27 cellular contexts compared by ENCODE assay signal in the genomic region with DNA sequence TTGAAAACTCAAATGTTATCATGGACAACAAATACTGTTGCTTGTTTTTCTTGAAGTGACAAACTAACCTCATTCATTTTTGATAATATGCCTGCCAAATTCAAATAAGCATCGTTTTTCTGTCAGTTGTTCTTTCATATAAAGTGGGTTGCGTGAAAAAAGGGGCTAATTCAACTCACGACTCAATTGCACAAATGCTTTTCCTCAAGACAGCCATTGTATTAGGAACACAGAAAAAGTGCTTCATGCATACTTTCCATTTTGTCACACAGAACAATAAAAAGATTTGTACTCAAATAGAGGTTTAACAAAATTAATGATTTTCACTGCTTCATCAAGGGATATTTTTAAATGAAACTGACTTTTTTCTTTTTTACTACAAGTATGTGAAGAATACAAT.
"Had no signal": no experiment of that assay in that cellular context is flagged by ENCODE, and none has a peak within 500 bp of the region (broad histone marks: within the 10 kb centered on the region; RNA-seq: fewer than 3 reads in every experiment).

No MANE protein-coding gene starts in this region.

- ATAC-seq: effector memory CD8-positive, alpha-beta T cell; gastrocnemius medialis; heart right ventricle; naive thymus-derived CD4-positive, alpha-beta T cell; psoas muscle; right cardiac atrium; stimulated activated effector memory CD8-positive, alpha-beta T cell treated with anti-CD3 and anti-CD28 coated beads, Interleukin-12 subunit alpha, Interleukin-12 subunit beta, amount 100 ng/mL, for 72 hours had no signal

- H3K9me3 ChIP-seq: gastrocnemius medialis, testis had no signal

- H3K4me3 ChIP-seq: gastrocnemius medialis, heart right ventricle, lung, neural progenitor cell, psoas muscle, sigmoid colon, stomach, testis, tibial nerve, upper lobe of left lung had no signal

- H3K4me2 ChIP-seq: neural progenitor cell had no signal

- DNase-seq: cerebellar nuclear complex; cortex of kidney; effector memory CD8-positive, alpha-beta T cell; gastrocnemius medialis; heart right ventricle; islet precursor cell; kidney glomerular epithelial cell; naive thymus-derived CD4-positive, alpha-beta T cell; nucleus accumbens; posterior cingulate gyrus; psoas muscle; right cardiac atrium; sigmoid colon; stimulated activated CD4-positive, alpha-beta T cell treated with anti-CD3 and anti-CD28 coated beads, Interleukin-2, amount 100 ng/mL, for 24 hours; stimulated activated CD4-positive, alpha-beta T cell treated with anti-CD3 and anti-CD28 coated beads, Interleukin-4, amount 100 ng/mL, for 24 hours; stimulated activated naive CD4-positive, alpha-beta T cell treated with Interleukin-2 at 50 U/mL for 16 hours; stomach; testis; upper lobe of left lung had no signal

- FAIRE-seq: endometrium, urothelium cell line had no signal

- H3K27ac Mint-ChIP-seq: effector memory CD8-positive, alpha-beta T cell; mesothelial cell of epicardium; naive thymus-derived CD4-positive, alpha-beta T cell; nephron; neural progenitor cell; stimulated activated effector memory CD8-positive, alpha-beta T cell treated with anti-CD3 and anti-CD28 coated beads, Interleukin-12 subunit alpha, Interleukin-12 subunit beta, amount 100 ng/mL, for 72 hours had no signal

- H3K27ac ChIP-seq: gastrocnemius medialis, heart right ventricle, neural progenitor cell, psoas muscle, sigmoid colon, stomach, testis, tibial nerve, upper lobe of left lung had no signal

- H3K9ac ChIP-seq: neural progenitor cell had no signal

- H3K36me3 Mint-ChIP-seq: stimulated activated effector memory CD8-positive, alpha-beta T cell treated with anti-CD3 and anti-CD28 coated beads, Interleukin-12 subunit alpha, Interleukin-12 subunit beta, amount 100 ng/mL, for 72 hours had no signal

- H3K36me3 ChIP-seq: gastrocnemius medialis, neural progenitor cell, sigmoid colon, tibial nerve, upper lobe of left lung had no signal

- H3K27me3 ChIP-seq: gastrocnemius medialis, heart right ventricle, neural progenitor cell, sigmoid colon, stomach, testis, tibial nerve, upper lobe of left lung had no signal

- H2AFZ ChIP-seq: neural progenitor cell had no signal

- H3K4me1 ChIP-seq: neural progenitor cell, stomach, testis, upper lobe of left lung had no signal
